ENCODE assay signal across 11 cellular contexts in the genomic region with DNA sequence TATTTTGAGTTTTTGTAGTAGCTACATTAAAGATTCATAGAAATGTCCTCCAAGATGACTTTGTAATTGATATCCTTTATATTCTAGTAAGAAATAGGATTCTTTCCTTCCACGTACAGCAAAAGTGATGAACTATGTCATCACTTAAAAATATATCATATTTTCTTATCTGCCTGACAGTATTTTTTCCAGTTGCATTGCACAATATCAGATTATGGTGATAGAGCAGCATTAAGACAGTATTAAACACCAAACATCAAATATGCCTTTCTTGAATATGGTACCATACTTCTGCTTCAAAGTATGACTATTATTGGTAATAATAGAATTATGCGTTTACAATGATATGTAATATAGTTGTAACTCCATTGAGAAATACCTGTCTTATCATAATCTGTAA.
"Had no signal": no experiment of that assay in that cellular context is flagged by ENCODE, and none has a peak within 500 bp of the region (broad histone marks: within the 10 kb centered on the region; RNA-seq: fewer than 3 reads in every experiment).

No MANE protein-coding gene starts in this region.

- H3K4me2 ChIP-seq: GM23338 had no signal

- H3K9ac ChIP-seq: GM23248 had no signal

- H3K4me1 ChIP-seq: HAP-1 had no signal

- FAIRE-seq: H1, H54 had no signal

- H3K4me3 ChIP-seq: GM23248, GM23338, HAP-1 had no signal

- H3K27ac ChIP-seq: GM23248 had no signal

- H2AFZ ChIP-seq: GM23248, GM23338 had no signal

- ATAC-seq: GM23338, HCT116 had no signal

- H3K9me3 ChIP-seq: HAP-1 had no signal

- H3K36me3 ChIP-seq: HAP-1 had no signal

- DNase-seq: GM23248, GOT3, H7, H9, HCEC 1CT, HFFc6 had no signal
